1 cellular context compared by ENCODE assay signal in genomic region chr14:73478684-73479083, GRCh38.
TF ChIP-seq lines count a peak whose summit lies in the region.

No MANE protein-coding gene starts in this region.

TF ChIP-seq in HepG2, 621 proteins besides CTCF, POLR2A, EP300 and RAD21 (continued from another document):
- TF ChIP-seq ZBTB44 (CRISPR knock-in tag; IDR thresholded peaks at IDR 0.05), result no peak
- 0 out of 2 replicates have a peak, but pooled peaks have one; percentile 6 for TF ChIP-seq KDM1A (CRISPR knock-in tag; IDR thresholded peaks at IDR 0.05)
- TF ChIP-seq THAP8 (CRISPR knock-in tag; IDR thresholded peaks at IDR 0.05; ENCODE audit: borderline replicate concordance), result no peak
- TF ChIP-seq ZC3H4 (CRISPR knock-in tag; IDR thresholded peaks at IDR 0.05; ENCODE audit: borderline replicate concordance), result no peak
- no peak for TF ChIP-seq MLX (CRISPR knock-in tag; IDR thresholded peaks at IDR 0.05)
- no peak for TF ChIP-seq ZFP90 (CRISPR knock-in tag; IDR thresholded peaks at IDR 0.05; ENCODE audit: borderline replicate concordance)
- TF ChIP-seq ERF (CRISPR knock-in tag; IDR thresholded peaks at IDR 0.05), result 0 out of 2 replicates have a peak, but pooled peaks have one; percentile 18
- peak; percentile 71 for TF ChIP-seq PATZ1 (CRISPR knock-in tag; IDR thresholded peaks at IDR 0.05)
- TF ChIP-seq ATF7 (IDR thresholded peaks at IDR 0.05), result no peak
- no peak for TF ChIP-seq ATF7 (CRISPR knock-in tag; IDR thresholded peaks at IDR 0.05)
- TF ChIP-seq ZFP91 (CRISPR knock-in tag; IDR thresholded peaks at IDR 0.05; ENCODE audit: borderline replicate concordance), result no peak
- TF ChIP-seq ARID4A (CRISPR knock-in tag; IDR thresholded peaks at IDR 0.05; ENCODE audit: borderline replicate concordance), result no peak; the same call in 1 of the 2 replicates
- TF ChIP-seq ETV5 (CRISPR knock-in tag; IDR thresholded peaks at IDR 0.05; ENCODE audit: borderline replicate concordance), result no peak
- peak; percentile 29; the same call in 1 of the 2 replicates for TF ChIP-seq TARDBP (CRISPR knock-in tag; IDR thresholded peaks at IDR 0.05)
- no peak; a peak in 1 of 4 replicates for TF ChIP-seq HMGXB4 (CRISPR knock-in tag; IDR thresholded peaks at IDR 0.05; ENCODE audit: borderline replicate concordance in 1 of 2, low read depth in 1 of 2)
- 0 out of 2 replicates have a peak, but pooled peaks have one; percentile 10 for TF ChIP-seq SOX5 (CRISPR knock-in tag; IDR thresholded peaks at IDR 0.05; ENCODE audit: borderline replicate concordance)
- peak; percentile 41; the same call in 1 of the 2 replicates for TF ChIP-seq MED1 (CRISPR knock-in tag; IDR thresholded peaks at IDR 0.05)
- TF ChIP-seq FOXP1 (IDR thresholded peaks at IDR 0.05), result no peak
- peak; percentile 15; the same call in 1 of the 2 replicates for TF ChIP-seq FOXP1 (CRISPR knock-in tag; IDR thresholded peaks at IDR 0.05)
- no peak for TF ChIP-seq ZNF503 (CRISPR knock-in tag; IDR thresholded peaks at IDR 0.05)
TF ChIP-seq in HepG2: peak in this region for 54.
